ENCODE assay signal across 20 cellular contexts in genomic region chr2:11568436-11568835, GRCh38.
"Had no signal": no experiment of that assay in that cellular context is flagged by ENCODE, and none has a peak within 500 bp of the region (broad histone marks: within the 10 kb centered on the region; RNA-seq: fewer than 3 reads in every experiment).

No MANE protein-coding gene starts in this region.

- H3K27ac Mint-ChIP-seq: activated CD4-positive, alpha-beta T cell treated with anti-CD3 and anti-CD28 coated beads, Interleukin-2, amount 10 ng/mL, durations not matched to agents 24 days and 14 days; activated CD8-positive, alpha-beta T cell treated with anti-CD3 and anti-CD28 coated beads for 36 hours; activated naive CD4-positive, alpha-beta T cell treated with anti-CD3 and anti-CD28 coated beads, Interleukin-2, amount 10 ng/mL, durations not matched to agents 7 days and 5 days; activated naive CD8-positive, alpha-beta T cell treated with anti-CD3 and anti-CD28 coated beads, Interleukin-2, amount 50 U/mL, for 24 hours; activated T-helper 17 cell treated with anti-CD3 and anti-CD28 coated beads, Interleukin-2, amount 50 U/mL, for 72 hours; naive B cell had no signal

- H3K27ac ChIP-seq: colonic mucosa, left lung, pancreas, tibial artery, vagina had no signal

- H3K9me3 Mint-ChIP-seq: activated CD4-positive, alpha-beta T cell treated with anti-CD3 and anti-CD28 coated beads, Interleukin-2, amount 10 ng/mL, durations not matched to agents 24 days and 14 days; activated CD8-positive, alpha-beta T cell treated with anti-CD3 and anti-CD28 coated beads for 36 hours; activated naive CD4-positive, alpha-beta T cell treated with anti-CD3 and anti-CD28 coated beads, Interleukin-2, amount 10 ng/mL, durations not matched to agents 7 days and 5 days; activated naive CD8-positive, alpha-beta T cell treated with anti-CD3 and anti-CD28 coated beads, Interleukin-2, amount 50 U/mL, for 24 hours; activated T-helper 17 cell treated with anti-CD3 and anti-CD28 coated beads, Interleukin-2, amount 50 U/mL, for 72 hours; brain; central memory CD8-positive, alpha-beta T cell had no signal

- ATAC-seq: activated CD8-positive, alpha-beta T cell treated with anti-CD3 and anti-CD28 coated beads for 36 hours; activated naive CD8-positive, alpha-beta T cell treated with anti-CD3 and anti-CD28 coated beads, Interleukin-2, amount 50 U/mL, for 24 hours; activated T-helper 17 cell treated with anti-CD3 and anti-CD28 coated beads, Interleukin-2, amount 50 U/mL, for 72 hours; left lung; mucosa of descending colon; pancreas had no signal

- H3K4me3 Mint-ChIP-seq: activated CD4-positive, alpha-beta T cell treated with anti-CD3 and anti-CD28 coated beads, Interleukin-2, amount 10 ng/mL, durations not matched to agents 24 days and 14 days; activated CD8-positive, alpha-beta T cell treated with anti-CD3 and anti-CD28 coated beads for 36 hours; activated naive CD4-positive, alpha-beta T cell treated with anti-CD3 and anti-CD28 coated beads, Interleukin-2, amount 10 ng/mL, durations not matched to agents 7 days and 5 days; activated naive CD8-positive, alpha-beta T cell treated with anti-CD3 and anti-CD28 coated beads, Interleukin-2, amount 50 U/mL, for 24 hours; activated T-helper 17 cell treated with anti-CD3 and anti-CD28 coated beads, Interleukin-2, amount 50 U/mL, for 72 hours; brain; central memory CD8-positive, alpha-beta T cell; naive B cell had no signal

- DNase-seq: activated CD4-positive, alpha-beta T cell treated with anti-CD3 and anti-CD28 coated beads, Interleukin-2, amount 10 ng/mL, durations not matched to agents 24 days and 14 days; activated CD8-positive, alpha-beta T cell treated with anti-CD3 and anti-CD28 coated beads for 36 hours; activated naive CD4-positive, alpha-beta T cell treated with anti-CD3 and anti-CD28 coated beads, Interleukin-2, amount 10 ng/mL, durations not matched to agents 7 days and 5 days; activated naive CD8-positive, alpha-beta T cell treated with anti-CD3 and anti-CD28 coated beads, Interleukin-2, amount 50 U/mL, for 24 hours; activated T-cell treated with anti-CD3 and anti-CD28 coated beads, Interleukin-2, amount 50 U/mL, for 1 hour; colonic mucosa; hypothalamus; islet precursor cell; mammary epithelial cell; mucosa of descending colon; naive B cell; stimulated activated CD4-positive, alpha-beta T cell treated with anti-CD3 and anti-CD28 coated beads, Interleukin-2, amount 100 ng/mL, for 24 hours; stimulated activated naive CD4-positive, alpha-beta T cell treated with Interleukin-2 at 50 U/mL for 16 hours had no signal

- H3K4me3 ChIP-seq: colonic mucosa, left lung, mucosa of descending colon, pancreas, tibial artery, vagina had no signal

- H3K27me3 Mint-ChIP-seq: activated naive CD8-positive, alpha-beta T cell treated with anti-CD3 and anti-CD28 coated beads, Interleukin-2, amount 50 U/mL, for 24 hours; central memory CD8-positive, alpha-beta T cell had no signal

- H3K9me3 ChIP-seq: colonic mucosa, left lung, mucosa of descending colon, pancreas, tibial artery, vagina had no signal

- H3K27me3 ChIP-seq: colonic mucosa, left lung, pancreas, vagina had no signal

- H3K4me1 ChIP-seq: colonic mucosa, left lung, tibial artery had no signal

- H3K36me3 ChIP-seq: colonic mucosa, left lung, pancreas, tibial artery had no signal

- H3K4me1 Mint-ChIP-seq: activated CD4-positive, alpha-beta T cell treated with anti-CD3 and anti-CD28 coated beads, Interleukin-2, amount 10 ng/mL, durations not matched to agents 24 days and 14 days; activated naive CD4-positive, alpha-beta T cell treated with anti-CD3 and anti-CD28 coated beads, Interleukin-2, amount 10 ng/mL, durations not matched to agents 7 days and 5 days; activated naive CD8-positive, alpha-beta T cell treated with anti-CD3 and anti-CD28 coated beads, Interleukin-2, amount 50 U/mL, for 24 hours; activated T-helper 17 cell treated with anti-CD3 and anti-CD28 coated beads, Interleukin-2, amount 50 U/mL, for 72 hours; brain; central memory CD8-positive, alpha-beta T cell; naive B cell had no signal

- H3K36me3 Mint-ChIP-seq: activated naive CD4-positive, alpha-beta T cell treated with anti-CD3 and anti-CD28 coated beads, Interleukin-2, amount 10 ng/mL, durations not matched to agents 7 days and 5 days; brain had no signal
